8 cellular contexts compared by ENCODE assay signal in the genomic region with DNA sequence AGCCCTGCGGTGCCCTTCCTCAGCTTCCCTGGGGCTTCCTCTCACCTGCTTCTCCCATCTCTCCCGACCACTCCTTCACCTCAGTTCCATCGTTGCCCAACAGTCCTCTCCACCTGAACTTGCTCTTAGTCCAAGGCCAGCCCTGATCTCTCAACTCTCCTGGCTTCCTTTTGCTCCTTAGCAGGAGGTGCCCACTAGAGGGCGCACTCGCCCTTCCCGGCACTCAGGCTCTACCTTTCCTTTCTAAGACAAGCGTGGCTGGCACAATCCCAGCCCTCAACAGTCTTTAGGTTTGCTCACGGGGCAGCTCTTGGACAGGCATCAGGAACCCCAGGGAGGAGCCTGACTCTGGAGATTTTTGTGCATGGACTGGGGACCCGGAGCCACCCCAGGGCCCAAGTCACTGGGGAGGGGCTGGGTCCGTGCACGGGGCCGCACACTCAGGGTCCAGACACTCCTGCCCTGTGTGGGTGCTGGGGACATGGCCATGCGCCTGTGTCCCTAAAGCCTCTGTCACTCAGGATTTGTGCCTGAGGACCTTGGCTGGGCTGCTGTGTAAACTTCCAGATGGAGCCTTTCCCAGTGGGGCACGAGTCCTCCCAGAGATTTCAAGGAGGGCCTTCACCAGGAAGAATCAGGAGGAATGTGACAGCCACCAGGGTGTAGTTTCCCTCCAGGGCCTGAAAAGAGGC. TPM values are rescaled to one million over a fixed set of nuclear protein-coding genes. Genes with fewer than 3 reads are reported as not detected.
DNase-seq lines count a peak whose midpoint lies in the region; ATAC-seq and TF ChIP-seq lines count a peak whose summit lies in the region.

No MANE protein-coding gene starts in this region.

- DNase-seq in activated CD4-positive, CD25-positive, alpha-beta regulatory T cell (lab: John Stamatoyannopoulos, UW), result peak in 3 of 4 experiments; percentile 8 to 46 (median 35)
- peak; percentile 82 for DNase-seq in NCI-H2029 (lab: John Stamatoyannopoulos, UW)
- peak in 7 of 10 donors; percentile 28 to 81 (median 50) for DNase-seq in dorsolateral prefrontal cortex
- peak; percentile 71 for DNase-seq in midbrain (lab: John Stamatoyannopoulos, UW)
- peak; percentile 77 to 86 for DNase-seq in thyroid gland
- DNase-seq in ovary, result no peak

- peak; percentile 47; the same call in 1 of the 2 replicates for TF ChIP-seq CTCF in WI38 (IDR thresholded peaks at IDR 0.05; ENCODE audit: low read depth, low read length)
- TF ChIP-seq CTCF in dorsolateral prefrontal cortex (IDR thresholded peaks at IDR 0.05 in 54 of 56, conservative IDR thresholded peaks at IDR 0.05 in 2 of 56; ENCODE audit: low read depth in 1 of 56, partially characterized antibody in 56 of 56), result peak; percentile 21 to 78 (median 60)
- TF ChIP-seq CTCF in thyroid gland (IDR thresholded peaks at IDR 0.05), result peak in 5 of 6 experiments; percentile 28 to 81 (median 52)
- TF ChIP-seq CTCF in ovary (IDR thresholded peaks at IDR 0.05), result no peak

- intact Hi-C loops in dorsolateral prefrontal cortex (cut with DNase I), result no loop called here
- intact Hi-C loops in thyroid gland (cut with DNase I), result no loop called here
- intact Hi-C loops in ovary (cut with DNase I), result no loop called here

- no peak for TF ChIP-seq EP300 in ovary (IDR thresholded peaks at IDR 0.05)

- no peaks in the 10 kb centered on the region for H3K9me3 ChIP-seq in thyroid gland
- no peaks in the 10 kb centered on the region for H3K9me3 ChIP-seq in ovary

- H3K27ac ChIP-seq in dorsolateral prefrontal cortex (no peak overlapping the region), thyroid gland (no peak overlapping the region), ovary (no peak overlapping the region)

- H3K4me3 ChIP-seq in WI38 (ENCODE audit: low read depth, low read length) (no peak overlapping the region), dorsolateral prefrontal cortex (peak overlapping the region in 1 of 59 donors; percentile 14), thyroid gland (replicated peaks in 1 of 3) (no peak overlapping the region), ovary (no peak overlapping the region)

- H3K4me1 ChIP-seq in thyroid gland (peaks cover 0 to 3% of the 10 kb centered on the region in 2 donors), ovary (ENCODE audit: insufficient read depth) (no peaks in the 10 kb centered on the region)

- no peak for ATAC-seq in activated CD4-positive, CD25-positive, alpha-beta regulatory T cell treated with anti-CD3 and anti-CD28 coated beads, Interleukin-2, amount 50 U/mL, for 24 hours

- TF ChIP-seq POLR2A in thyroid gland (IDR thresholded peaks at IDR 0.05) (no peak), ovary (IDR thresholded peaks at IDR 0.05) (no peak)

- WGBS in thyroid gland, 2 donors, result 32 to 33% methylated on average over 13 to 14 of the region's 14 CpGs
- WGBS in ovary, 3 donors, result 32 to 39% (median 37%) methylated on average over 14 of the region's 14 CpGs

- H3K36me3 ChIP-seq in thyroid gland, result no peaks in the 10 kb centered on the region
- H3K36me3 ChIP-seq in ovary, result no peaks in the 10 kb centered on the region

- H3K27me3 ChIP-seq in dorsolateral prefrontal cortex (peaks cover 0 to 8% (median 0%) of the 10 kb centered on the region in 45 donors), thyroid gland (no peaks in the 10 kb centered on the region), ovary (no peaks in the 10 kb centered on the region)

RNA-seq across cellular contexts. Expression of a gene that starts 12.1 kb away (rescaled TPM):
- total RNA-seq in dorsolateral prefrontal cortex (under 1 TPM in 5 of 120 experiments, not detected in 115; 0.19 to 0.73 (median 0.51) TPM), thyroid gland (not detected), ovary (not detected)
- not detected for polyA plus RNA-seq in ovary

Comparison
In these comparisons a context has a peak if more than half of its experiments do, and no peak if none do; other contexts are left out.
1. DNase-seq: peak in activated CD4-positive, CD25-positive, alpha-beta regulatory T cell (3 of 4), NCI-H2029 (single experiment), dorsolateral prefrontal cortex (7 of 10), midbrain (single experiment) and thyroid gland (2 of 2); none in ovary (0 of 5).
2. CTCF ChIP-seq: peak in WI38 (single experiment), dorsolateral prefrontal cortex (56 of 56) and thyroid gland (5 of 6); none in ovary (0 of 3).